2 cellular contexts compared by ENCODE assay signal in the genomic region with DNA sequence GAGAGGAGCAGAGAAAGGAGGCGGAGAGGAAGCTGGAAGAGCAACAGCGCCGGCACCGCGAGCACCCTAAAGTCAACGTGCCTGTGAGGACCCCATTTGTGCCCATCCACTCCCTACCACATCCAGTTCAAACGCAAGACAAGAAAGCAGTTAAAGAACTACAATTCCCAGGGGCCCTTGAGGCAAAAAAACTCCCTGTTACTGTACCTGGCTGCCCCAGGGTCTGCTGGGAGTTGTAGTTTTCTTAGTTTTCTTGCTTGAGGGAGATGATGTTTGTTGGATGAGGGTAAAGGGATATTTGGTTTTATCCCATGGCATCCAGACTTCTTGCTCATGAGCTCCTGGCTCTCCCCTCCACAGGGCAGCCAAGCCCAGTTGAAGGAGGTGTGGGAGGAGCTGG.
TF ChIP-seq lines count a peak whose summit lies in the region.

No MANE protein-coding gene starts in this region.

TF ChIP-seq in SK-N-SH treated with all-trans-retinoic acid at 6 μM for 48 hours, 23 proteins besides CTCF, POLR2A, EP300 and RAD21 (continued from another document):
- TF ChIP-seq, protein P1, sequence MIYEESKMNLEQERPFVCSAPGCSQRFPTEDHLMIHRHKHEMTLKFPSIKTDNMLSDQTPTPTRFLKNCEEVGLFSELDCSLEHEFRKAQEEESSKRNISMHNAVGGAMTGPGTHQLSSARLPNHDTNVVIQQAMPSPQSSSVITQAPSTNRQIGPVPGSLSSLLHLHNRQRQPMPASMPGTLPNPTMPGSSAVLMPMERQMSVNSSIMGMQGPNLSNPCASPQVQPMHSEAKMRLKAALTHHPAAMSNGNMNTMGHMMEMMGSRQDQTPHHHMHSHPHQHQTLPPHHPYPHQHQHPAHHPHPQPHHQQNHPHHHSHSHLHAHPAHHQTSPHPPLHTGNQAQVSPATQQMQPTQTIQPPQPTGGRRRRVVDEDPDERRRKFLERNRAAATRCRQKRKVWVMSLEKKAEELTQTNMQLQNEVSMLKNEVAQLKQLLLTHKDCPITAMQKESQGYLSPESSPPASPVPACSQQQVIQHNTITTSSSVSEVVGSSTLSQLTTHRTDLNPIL (CRISPR knock-in tag; IDR thresholded peaks at IDR 0.05; ENCODE audit: low read depth), result no peak
- TF ChIP-seq ESRRG (CRISPR knock-in tag; IDR thresholded peaks at IDR 0.05) (no peak), ZC3H10 (CRISPR knock-in tag; IDR thresholded peaks at IDR 0.05) (no peak), ZFP30 (CRISPR knock-in tag; IDR thresholded peaks at IDR 0.05) (no peak), ZFP3 (CRISPR knock-in tag; IDR thresholded peaks at IDR 0.05) (no peak), ISL1 (CRISPR knock-in tag; IDR thresholded peaks at IDR 0.05) (no peak), RARB (CRISPR knock-in tag; IDR thresholded peaks at IDR 0.05) (no peak), ZNF565 (CRISPR knock-in tag; conservative IDR thresholded peaks at IDR 0.05; ENCODE audit: low read depth) (no peak), ZNF70 (CRISPR knock-in tag; IDR thresholded peaks at IDR 0.05) (no peak)
- TF ChIP-seq, protein P2, sequence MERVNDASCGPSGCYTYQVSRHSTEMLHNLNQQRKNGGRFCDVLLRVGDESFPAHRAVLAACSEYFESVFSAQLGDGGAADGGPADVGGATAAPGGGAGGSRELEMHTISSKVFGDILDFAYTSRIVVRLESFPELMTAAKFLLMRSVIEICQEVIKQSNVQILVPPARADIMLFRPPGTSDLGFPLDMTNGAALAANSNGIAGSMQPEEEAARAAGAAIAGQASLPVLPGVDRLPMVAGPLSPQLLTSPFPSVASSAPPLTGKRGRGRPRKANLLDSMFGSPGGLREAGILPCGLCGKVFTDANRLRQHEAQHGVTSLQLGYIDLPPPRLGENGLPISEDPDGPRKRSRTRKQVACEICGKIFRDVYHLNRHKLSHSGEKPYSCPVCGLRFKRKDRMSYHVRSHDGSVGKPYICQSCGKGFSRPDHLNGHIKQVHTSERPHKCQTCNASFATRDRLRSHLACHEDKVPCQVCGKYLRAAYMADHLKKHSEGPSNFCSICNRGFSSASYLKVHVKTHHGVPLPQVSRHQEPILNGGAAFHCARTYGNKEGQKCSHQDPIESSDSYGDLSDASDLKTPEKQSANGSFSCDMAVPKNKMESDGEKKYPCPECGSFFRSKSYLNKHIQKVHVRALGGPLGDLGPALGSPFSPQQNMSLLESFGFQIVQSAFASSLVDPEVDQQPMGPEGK (CRISPR knock-in tag; IDR thresholded peaks at IDR 0.05; ENCODE audit: borderline replicate concordance), result no peak

TF ChIP-seq in SK-N-SH, 30 proteins besides CTCF, POLR2A, EP300 and RAD21 (continued from another document):
- no peak for TF ChIP-seq REST (IDR thresholded peaks at IDR 0.05; ENCODE audit: low read depth, low read length)
- no peak for TF ChIP-seq CHD2 (IDR thresholded peaks at IDR 0.05; ENCODE audit: low read length, partially characterized antibody)
- TF ChIP-seq, protein P3, sequence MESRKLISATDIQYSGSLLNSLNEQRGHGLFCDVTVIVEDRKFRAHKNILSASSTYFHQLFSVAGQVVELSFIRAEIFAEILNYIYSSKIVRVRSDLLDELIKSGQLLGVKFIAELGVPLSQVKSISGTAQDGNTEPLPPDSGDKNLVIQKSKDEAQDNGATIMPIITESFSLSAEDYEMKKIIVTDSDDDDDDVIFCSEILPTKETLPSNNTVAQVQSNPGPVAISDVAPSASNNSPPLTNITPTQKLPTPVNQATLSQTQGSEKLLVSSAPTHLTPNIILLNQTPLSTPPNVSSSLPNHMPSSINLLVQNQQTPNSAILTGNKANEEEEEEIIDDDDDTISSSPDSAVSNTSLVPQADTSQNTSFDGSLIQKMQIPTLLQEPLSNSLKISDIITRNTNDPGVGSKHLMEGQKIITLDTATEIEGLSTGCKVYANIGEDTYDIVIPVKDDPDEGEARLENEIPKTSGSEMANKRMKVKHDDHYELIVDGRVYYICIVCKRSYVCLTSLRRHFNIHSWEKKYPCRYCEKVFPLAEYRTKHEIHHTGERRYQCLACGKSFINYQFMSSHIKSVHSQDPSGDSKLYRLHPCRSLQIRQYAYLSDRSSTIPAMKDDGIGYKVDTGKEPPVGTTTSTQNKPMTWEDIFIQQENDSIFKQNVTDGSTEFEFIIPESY (IDR thresholded peaks at IDR 0.05; ENCODE audit: borderline replicate concordance, low read depth), result no peak
- no peak for TF ChIP-seq RXRA (IDR thresholded peaks at IDR 0.05; ENCODE audit: borderline replicate concordance, low read depth)
- TF ChIP-seq, protein P4, sequence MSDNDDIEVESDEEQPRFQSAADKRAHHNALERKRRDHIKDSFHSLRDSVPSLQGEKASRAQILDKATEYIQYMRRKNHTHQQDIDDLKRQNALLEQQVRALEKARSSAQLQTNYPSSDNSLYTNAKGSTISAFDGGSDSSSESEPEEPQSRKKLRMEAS (IDR thresholded peaks at IDR 0.05; ENCODE audit: low read depth), result no peak
- TF ChIP-seq, protein P5, sequence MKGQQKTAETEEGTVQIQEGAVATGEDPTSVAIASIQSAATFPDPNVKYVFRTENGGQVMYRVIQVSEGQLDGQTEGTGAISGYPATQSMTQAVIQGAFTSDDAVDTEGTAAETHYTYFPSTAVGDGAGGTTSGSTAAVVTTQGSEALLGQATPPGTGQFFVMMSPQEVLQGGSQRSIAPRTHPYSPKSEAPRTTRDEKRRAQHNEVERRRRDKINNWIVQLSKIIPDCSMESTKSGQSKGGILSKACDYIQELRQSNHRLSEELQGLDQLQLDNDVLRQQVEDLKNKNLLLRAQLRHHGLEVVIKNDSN (IDR thresholded peaks at IDR 0.05; ENCODE audit: borderline replicate concordance, low read depth), result no peak
- TF ChIP-seq RFX5 (IDR thresholded peaks at IDR 0.05; ENCODE audit: low read length), result no peak
- TF ChIP-seq GATA2 (CRISPR knock-in tag; IDR thresholded peaks at IDR 0.05), result no peak
